ENCODE assay signal across 8 cellular contexts in the genomic region with DNA sequence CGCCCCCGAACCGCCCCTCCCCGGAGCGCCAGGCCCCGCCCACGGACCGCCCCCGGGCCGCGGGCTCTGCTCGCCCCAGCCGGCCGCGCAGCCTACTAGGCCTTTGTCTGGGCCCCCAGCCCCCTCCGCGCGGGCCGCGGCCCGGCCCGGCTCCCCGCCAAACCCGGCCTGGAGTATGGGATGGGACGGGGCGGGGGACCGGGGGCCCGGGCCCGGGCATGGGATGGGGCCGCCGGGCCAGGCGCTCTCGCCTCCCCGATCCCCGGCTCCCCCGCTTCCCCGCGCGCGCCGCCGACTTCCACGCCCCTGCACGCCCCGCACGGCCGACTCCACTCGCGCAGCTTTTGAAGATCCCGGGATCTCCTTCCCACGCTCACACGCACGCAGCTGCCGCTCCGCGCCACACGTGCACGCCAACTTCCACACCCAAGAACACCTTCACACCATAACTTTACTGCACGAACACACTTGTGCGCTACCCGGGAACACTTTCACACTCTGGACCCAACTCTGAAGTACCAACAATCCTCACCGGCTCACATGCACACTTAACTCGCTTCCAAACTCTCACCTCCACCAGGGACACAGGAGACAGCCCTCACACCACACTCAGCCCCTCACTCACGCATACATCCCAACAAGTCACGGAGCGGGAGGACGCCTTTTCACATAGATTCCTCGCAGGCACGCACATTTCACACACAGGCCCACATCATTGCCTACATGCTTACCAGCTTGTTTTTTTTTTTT. TPM values are rescaled to one million over a fixed set of nuclear protein-coding genes. Genes with fewer than 3 reads are reported as not detected.
DNase-seq lines count a peak whose midpoint lies in the region; ATAC-seq and TF ChIP-seq lines count a peak whose summit lies in the region.

No MANE protein-coding gene starts in this region.

- H3K4me3 ChIP-seq in left ventricle myocardium inferior: peak overlapping the region; percentile 69
- H3K4me3 ChIP-seq in trophoblast cell (ENCODE audit: low read depth, low read length): no peak overlapping the region
- H3K4me3 ChIP-seq in tibial artery: peak overlapping the region; percentile 59 to 74

- H3K4me1 Mint-ChIP-seq in T-helper 17 cell: peaks cover 14% of the 10 kb centered on the region

- H4K91ac ChIP-seq in trophoblast cell (ENCODE audit: low read depth, low read length): peak overlapping the region; percentile 92

- H3K14ac ChIP-seq in trophoblast cell (ENCODE audit: low read length): peak overlapping the region; percentile 90

- H3K79me2 ChIP-seq in trophoblast cell (ENCODE audit: control insufficient read depth, insufficient read depth, low read length, poor library complexity): peaks cover 31% of the 10 kb centered on the region

- H2AFZ ChIP-seq in trophoblast cell (ENCODE audit: insufficient read depth, low read length, poor library complexity): peak overlapping the region; percentile 33

- H2BK120ac ChIP-seq in trophoblast cell (ENCODE audit: insufficient read depth, low read length, poor library complexity): peak overlapping the region; percentile 99

- H2BK5ac ChIP-seq in trophoblast cell (ENCODE audit: low read depth, low read length, poor library complexity): peak overlapping the region; percentile 84

- H2AK5ac ChIP-seq in trophoblast cell (ENCODE audit: low read length): peak overlapping the region; percentile 19

- no peak overlapping the region for H3K23ac ChIP-seq in trophoblast cell (ENCODE audit: low read length)

- WGBS in trophoblast cell (ENCODE audit: extremely low coverage, insufficient coverage, insufficient read length): no CpG with 5 or more reads among the region's 69 CpGs

- H3K79me1 ChIP-seq in trophoblast cell (ENCODE audit: low read length): peaks cover 39% of the 10 kb centered on the region

- no peaks in the 10 kb centered on the region for H3K9me3 ChIP-seq in T-helper 17 cell (ENCODE audit: control insufficient read depth, low read length, poor library complexity, severe bottlenecking)
- no peaks in the 10 kb centered on the region for H3K9me3 ChIP-seq in left ventricle myocardium inferior (replicated peaks)
- H3K9me3 ChIP-seq in trophoblast cell (ENCODE audit: insufficient read depth, low read depth, low read length): no peaks in the 10 kb centered on the region
- no peaks in the 10 kb centered on the region for H3K9me3 ChIP-seq in tibial artery

- TF ChIP-seq CTCF in left ventricle myocardium inferior (IDR thresholded peaks at IDR 0.05; ENCODE audit: borderline replicate concordance) (no peak), tibial artery (IDR thresholded peaks at IDR 0.05) (no peak)

- peaks cover 4% of the 10 kb centered on the region for H3K36me3 Mint-ChIP-seq in T-helper 17 cell (ENCODE audit: low read depth)

- H3K4me2 ChIP-seq in trophoblast cell (ENCODE audit: low read length): peak overlapping the region; percentile 73

- peak overlapping the region; percentile 87 for H2BK12ac ChIP-seq in trophoblast cell (ENCODE audit: low read length)

- H4K12ac ChIP-seq in trophoblast cell (ENCODE audit: low read depth, low read length): peak overlapping the region; percentile 95

- H3K9ac ChIP-seq in trophoblast cell (ENCODE audit: low read length): peak overlapping the region; percentile 0

- H3K4me3 Mint-ChIP-seq in T-helper 17 cell: peak overlapping the region; percentile 99

- H4K8ac ChIP-seq in trophoblast cell (ENCODE audit: low read depth, low read length): peak overlapping the region; percentile 98

- peak overlapping the region; percentile 82 for H3K4ac ChIP-seq in trophoblast cell (ENCODE audit: low read depth, low read length)

- intact Hi-C loops in left ventricle myocardium inferior (cut with micrococcal nuclease): no loop called here
- intact Hi-C loops in tibial artery (cut with DNase I; ENCODE audit: low total_unique reads): no loop called here

- peak; percentile 13 to 77 for DNase-seq in NCI-H526 (lab: John Stamatoyannopoulos, UW)
- no peak for DNase-seq in NCI-H526 treated with DMSO at 0.1 percent for 48 hours (lab: John Stamatoyannopoulos, UW)
- peak; percentile 84 for DNase-seq in LoVo (ENCODE audit: low spot score)
- peak; percentile 47 to 57 (median 53) for DNase-seq in T-helper 17 cell
- DNase-seq in amygdala (lab: John Stamatoyannopoulos, UW): peak in 55 of 56 donors; percentile 12 to 92 (median 69)
- peak; percentile 86 for DNase-seq in left ventricle myocardium inferior
- DNase-seq in trophoblast cell: peak; percentile 87 to 88
- DNase-seq in tibial artery: peak; percentile 88 to 93

- peaks cover 4% of the 10 kb centered on the region for H3K36me3 ChIP-seq in left ventricle myocardium inferior
- peaks cover 0 to 2% of the 10 kb centered on the region in 2 experiments for H3K36me3 ChIP-seq in trophoblast cell (ENCODE audit: control insufficient read depth in 1 of 2, insufficient read depth in 2 of 2, low read length in 2 of 2)
- no peaks in the 10 kb centered on the region for H3K36me3 ChIP-seq in tibial artery

- H3K27me3 ChIP-seq in left ventricle myocardium inferior (ENCODE audit: low read depth) (no peaks in the 10 kb centered on the region), trophoblast cell (ENCODE audit: insufficient read depth, low read length) (no peaks in the 10 kb centered on the region), tibial artery (no peaks in the 10 kb centered on the region)

- peaks cover 16% of the 10 kb centered on the region for H3K27me3 Mint-ChIP-seq in T-helper 17 cell

- ATAC-seq in T-helper 17 cell: peak; percentile 93

- H3K27ac ChIP-seq in left ventricle myocardium inferior (replicated peaks) (peak overlapping the region; percentile 96), trophoblast cell (ENCODE audit: low read depth, low read length) (peak overlapping the region; percentile 51), tibial artery (peak overlapping the region; percentile 88 to 89)

- peaks cover 94% of the 10 kb centered on the region for H3K4me1 ChIP-seq in left ventricle myocardium inferior
- peaks cover 38 to 54% of the 10 kb centered on the region in 2 experiments for H3K4me1 ChIP-seq in trophoblast cell (ENCODE audit: control insufficient read depth in 1 of 2, insufficient read depth in 2 of 2, low read length in 2 of 2)
- H3K4me1 ChIP-seq in tibial artery: peaks cover 11 to 79% (median 70%) of the 10 kb centered on the region in 4 donors

- no peak overlapping the region for H3K27ac Mint-ChIP-seq in T-helper 17 cell

- peak overlapping the region; percentile 97 for H3K18ac ChIP-seq in trophoblast cell (ENCODE audit: low read length)

RNA-seq across cellular contexts. Expression of a gene that starts 0.4 kb away (rescaled TPM):
- 1 to 10 TPM; 1.2 to 1.6 TPM for total RNA-seq in T-helper 17 cell
- 257 TPM for total RNA-seq in left ventricle myocardium inferior
- polyA plus RNA-seq in trophoblast cell (2013): 97.2 and 106 TPM in 2 replicates

RNA-seq across cellular contexts. Expression of a gene that starts 39.3 kb away (rescaled TPM):
- total RNA-seq in T-helper 17 cell (not detected), left ventricle myocardium inferior (not detected)
- not detected in 2 replicates for polyA plus RNA-seq in trophoblast cell (2013)

Comparison
In these comparisons a context has a peak if more than half of its experiments do, and no peak if none do; other contexts are left out.
1. RNA of a gene that starts 0.4 kb away (total RNA-seq): 257 TPM in left ventricle myocardium inferior (single experiment); 1.2 to 1.6 TPM in T-helper 17 cell; every median in the first group is over 10 times any median in the second.
2. Peak in every context shown above with its lines, with median percentiles within 50 percentile points of each other: H3K27ac ChIP-seq.